ENCODE assay signal across 17 cellular contexts in genomic region chr19:6970478-6970877, GRCh38. TPM values are rescaled to one million over a fixed set of nuclear protein-coding genes. Genes with fewer than 3 reads are reported as not detected.
DNase-seq lines count a peak whose midpoint lies in the region; ATAC-seq, FAIRE-seq and TF ChIP-seq lines count a peak whose summit lies in the region.
"Had no signal": no experiment of that assay in that cellular context is flagged by ENCODE, and none has a peak within 500 bp of the region (broad histone marks: within the 10 kb centered on the region; RNA-seq: fewer than 3 reads in every experiment).

No MANE protein-coding gene starts in this region.

- no peak overlapping the region for H3K27ac ChIP-seq in GM12878 (ENCODE audit: control insufficient read depth, insufficient read depth)
- H3K27ac ChIP-seq: suprapubic skin had no signal

- no TSS peak for BruUV-seq in GM12878 (replicated peaks; lab: Mats Ljungman, UMichigan)

- H3K79me2 ChIP-seq in GM12878 (ENCODE audit: control insufficient read depth, insufficient read depth, low read length) = no peaks in the 10 kb centered on the region

- no peak overlapping the region for H2AFZ ChIP-seq in GM12878 (ENCODE audit: control insufficient read depth, low read depth, low read length)

- no peak overlapping the region for H3K4me3 ChIP-seq in GM12878
- H3K4me3 ChIP-seq: MG63, suprapubic skin had no signal

- RAD21 ChIA-PET in GM12878 (lab: Charles Lee; ENCODE audit: unreplicated experiment) = no interaction called here

- no peak for TF ChIP-seq EP300 in GM12878 (IDR thresholded peaks at IDR 0.05; ENCODE audit: borderline replicate concordance in 1 of 2, control insufficient read depth in 1 of 2, low read depth in 2 of 2, low read length in 2 of 2)

- H4K20me1 ChIP-seq in GM12878 (ENCODE audit: control insufficient read depth, insufficient read depth) = no peaks in the 10 kb centered on the region

- H3K4me1 ChIP-seq in GM12878 (ENCODE audit: control insufficient read depth, insufficient read depth, low read length) = no peaks in the 10 kb centered on the region
- H3K4me1 ChIP-seq: suprapubic skin had no signal

- SMC1A ChIA-PET in GM12878 (lab: Charles Lee; ENCODE audit: uncharacterized antibody, unreplicated experiment) = no interaction called here

- H3K4me2 ChIP-seq in GM12878 (ENCODE audit: control insufficient read depth, insufficient read depth) = no peak overlapping the region

- DNase-seq in CD1c-positive myeloid dendritic cell (ENCODE audit: extremely low spot score) = peak; percentile 69
- DNase-seq in H4 (ENCODE audit: low spot score) = peak; percentile 72
- DNase-seq in NCI-H446 (lab: John Stamatoyannopoulos, UW) = peak; percentile 15 to 33
- no peak for DNase-seq in GM12878 (ENCODE audit: low read depth, low spot score)
- DNase-seq in LoVo (ENCODE audit: low spot score) = no peak
- no peak for DNase-seq in mesenteric fat pad (ENCODE audit: low spot score)
- DNase-seq in endothelial cell (ENCODE audit: low spot score) = no peak
- no peak for DNase-seq in ureter (ENCODE audit: low spot score)
- DNase-seq: activated effector memory CD4-positive, alpha-beta T cell treated with anti-CD3 and anti-CD28 coated beads, Interleukin-2, amount 50 U/mL, for 16 hours; COR-L47; kidney glomerular epithelial cell; MG63; naive thymus-derived CD8-positive, alpha-beta T cell had no signal

- no peaks in the 10 kb centered on the region; the same call in 2 of the 3 replicates for H3K9me3 ChIP-seq in GM12878 (replicated peaks; ENCODE audit: control insufficient read depth, insufficient read depth, low read length)
- H3K9me3 ChIP-seq: suprapubic skin had no signal

- H3K36me3 Mint-ChIP-seq in endothelial cell (ENCODE audit: low read depth, unreplicated experiment) = peaks cover 4% of the 10 kb centered on the region
- H3K36me3 Mint-ChIP-seq: naive thymus-derived CD8-positive, alpha-beta T cell had no signal

- no peaks in the 10 kb centered on the region for H3K27me3 ChIP-seq in GM12878 (replicated peaks in 1 of 2; ENCODE audit: control insufficient read depth in 2 of 2, insufficient read depth in 2 of 2, low read length in 1 of 2)

- no peak overlapping the region for H3K4me3 Mint-ChIP-seq in endothelial cell (ENCODE audit: unreplicated experiment)
- H3K4me3 Mint-ChIP-seq: naive thymus-derived CD8-positive, alpha-beta T cell; T-cell had no signal

- in situ Hi-C loops in GM12878 (cut with MboI) = no loop called here

- peaks cover 3% of the 10 kb centered on the region for H3K27me3 Mint-ChIP-seq in endothelial cell (ENCODE audit: unreplicated experiment)
- H3K27me3 Mint-ChIP-seq: naive thymus-derived CD8-positive, alpha-beta T cell had no signal

- 0 out of 3 replicates have a peak, but pooled peaks have one; percentile 25 for ATAC-seq in GM12878
- ATAC-seq: naive thymus-derived CD8-positive, alpha-beta T cell; sciatic nerve had no signal

- intact Hi-C loops in GM12878 (cut with micrococcal nuclease; ENCODE audit: unreplicated experiment) = no loop called here

- FAIRE-seq in GM12878 (lab: Jason Lieb, UNC) = no peak
- FAIRE-seq: GM19239 had no signal

- no peak overlapping the region for H3K27ac Mint-ChIP-seq in endothelial cell (ENCODE audit: unreplicated experiment)

- H3K9me3 Mint-ChIP-seq in endothelial cell (ENCODE audit: unreplicated experiment) = peaks cover 21% of the 10 kb centered on the region
- H3K9me3 Mint-ChIP-seq: naive thymus-derived CD8-positive, alpha-beta T cell; T-cell had no signal

- no peaks in the 10 kb centered on the region for H3K36me3 ChIP-seq in GM12878 (ENCODE audit: control insufficient read depth in 2 of 2, insufficient read depth in 2 of 2, low read length in 1 of 2)
- H3K36me3 ChIP-seq: MG63, suprapubic skin had no signal

- no peak overlapping the region for H3K9ac ChIP-seq in GM12878 (ENCODE audit: control insufficient read depth, insufficient read depth, low read length)

- TF ChIP-seq RAD21 in GM12878 (IDR thresholded peaks at IDR 0.05; ENCODE audit: insufficient read depth, low read depth, low read length) = no peak

- TF ChIP-seq POLR2A in GM12878 (IDR thresholded peaks at IDR 0.05; ENCODE audit: low read depth, low read length) = no peak

- POLR2A ChIA-PET in GM12878 (lab: Charles Lee) = interaction anchor here (0.8 to 1.7 kb wide), 2 partner anchors 10 kb away, joined by 3 to 5 read pairs; no protein-coding TSS in a partner anchor

- TF ChIP-seq CTCF in GM12878 (IDR thresholded peaks at IDR 0.05 in 2 of 3, conservative IDR thresholded peaks at IDR 0.05 in 1 of 3; ENCODE audit: control insufficient read depth in 2 of 3, extremely low read depth in 1 of 3, insufficient read depth in 1 of 3, low read depth in 3 of 3, low read length in 3 of 3) (no peak), endothelial cell (IDR thresholded peaks at IDR 0.05; ENCODE audit: unreplicated experiment) (no peak)

- H3K4me1 Mint-ChIP-seq in endothelial cell (ENCODE audit: unreplicated experiment) = no peaks in the 10 kb centered on the region

- CTCF ChIA-PET in GM12878 (lab: Yijun Ruan, JAX) = interaction anchor here (1.0 to 1.7 kb wide), 3 partner anchors 9 to 99 kb away, joined by 3 to 5 read pairs (median 4); partner anchors contain the start of gene ZNF557

- WGBS in GM12878 (ENCODE audit: insufficient coverage, insufficient replicate concordance, low lambda C conversion rate, missing lambda C conversion rate) = 47% methylated on average over 5 of the region's 5 CpGs

TF ChIP-seq in GM12878, 131 proteins besides CTCF, POLR2A, EP300 and RAD21 (continues in another document):
- TF ChIP-seq E2F4 (IDR thresholded peaks at IDR 0.05; ENCODE audit: low read depth, low read length) = no peak

RNA-seq across cellular contexts. Expression of gene MBD3L2B, which starts 50.8 kb away (rescaled TPM):
- total RNA-seq in H4 (2014; rRNA removed; shearing (Covaris generic)) = not detected in 2 replicates
- total RNA-seq in GM12878 (2013; cell fraction: nucleolus; rRNA removed) = not detected in 2 replicates
- not detected in 2 replicates for total RNA-seq in GM12878 (2014; rRNA removed)
- total RNA-seq in GM12878 (2014; rRNA removed; fragmentation: Illumina TruSeq; extraction: Trizol) = not detected in 2 replicates
- not detected in 2 replicates for total RNA-seq in GM12878 (2021)
- polyA plus RNA-seq in GM12878 (2011; ENCODE audit: low read depth) = not detected
- 0.10 TPM in 1 of 2 replicates, not detected in the other for polyA plus RNA-seq in GM12878 (2011; rRNA removed)
- polyA plus RNA-seq in GM12878 (2011; cell fraction: cytosol; rRNA removed) = not detected in 2 replicates
- 0.16 TPM in 1 of 2 replicates, not detected in the other for polyA plus RNA-seq in GM12878 (2011; cell fraction: nucleus; rRNA removed)
- not detected in 2 replicates for polyA plus RNA-seq in GM12878 (2012)
- polyA plus RNA-seq in GM12878 (2014; fragmentation: Illumina TruSeq; extraction: Trizol) = not detected in 2 replicates
- not detected for polyA plus RNA-seq in GM12878 (2014; fragmentation: Nextera tagmentation; extraction: Ambion mirVana)
- not detected in 2 replicates for polyA plus RNA-seq in GM12878 (2014; rRNA removed)
- polyA plus RNA-seq in GM12878 (2016; fragmentation: Nextera tagmentation; extraction: Ambion mirVana) = not detected
- not detected in 2 replicates for polyA minus RNA-seq in GM12878 (2011; rRNA and poly(A)+ RNA removed)
- not detected in 2 replicates for polyA minus RNA-seq in GM12878 (2011; cell fraction: cytosol; rRNA and poly(A)+ RNA removed)
- not detected in 2 replicates for polyA minus RNA-seq in GM12878 (2011; cell fraction: nucleus; rRNA and poly(A)+ RNA removed)
- total RNA-seq in mesenteric fat pad = not detected
- total RNA-seq in endothelial cell (ENCODE audit: unreplicated experiment) = not detected
- not detected for total RNA-seq in ureter
- total RNA-seq: naive thymus-derived CD8-positive, alpha-beta T cell; sciatic nerve; suprapubic skin; T-cell had no signal
- polyA plus RNA-seq: naive thymus-derived CD8-positive, alpha-beta T cell had no signal

RNA-seq across cellular contexts. Expression of gene MBD3L5, which starts 59.9 kb away (rescaled TPM):
- total RNA-seq in H4 (2014; rRNA removed; shearing (Covaris generic)) = not detected in 2 replicates
- total RNA-seq in GM12878 (2013; cell fraction: nucleolus; rRNA removed) = not detected in 2 replicates
- total RNA-seq in GM12878 (2014; rRNA removed) (not detected in 2 replicates), GM12878 (2014; rRNA removed; fragmentation: Illumina TruSeq; extraction: Trizol) (not detected in 2 replicates), GM12878 (2021) (not detected in 2 replicates), mesenteric fat pad (not detected), endothelial cell (ENCODE audit: unreplicated experiment) (not detected), ureter (not detected)
- polyA plus RNA-seq in GM12878 (2011; ENCODE audit: low read depth) = not detected
- polyA plus RNA-seq in GM12878 (2011; rRNA removed) (not detected in 2 replicates), GM12878 (2014; fragmentation: Illumina TruSeq; extraction: Trizol) (not detected in 2 replicates), GM12878 (2014; fragmentation: Nextera tagmentation; extraction: Ambion mirVana) (not detected), GM12878 (2014; rRNA removed) (not detected in 2 replicates), GM12878 (2016; fragmentation: Nextera tagmentation; extraction: Ambion mirVana) (not detected)
- not detected in 2 replicates for polyA plus RNA-seq in GM12878 (2011; cell fraction: cytosol; rRNA removed)
- not detected in 2 replicates for polyA plus RNA-seq in GM12878 (2011; cell fraction: nucleus; rRNA removed)
- not detected in 2 replicates for polyA plus RNA-seq in GM12878 (2012)
- polyA minus RNA-seq in GM12878 (2011; rRNA and poly(A)+ RNA removed) = not detected in 2 replicates
- polyA minus RNA-seq in GM12878 (2011; cell fraction: cytosol; rRNA and poly(A)+ RNA removed) = not detected in 2 replicates
- polyA minus RNA-seq in GM12878 (2011; cell fraction: nucleus; rRNA and poly(A)+ RNA removed) = not detected in 2 replicates
- total RNA-seq: naive thymus-derived CD8-positive, alpha-beta T cell; sciatic nerve; suprapubic skin; T-cell had no signal
- polyA plus RNA-seq: naive thymus-derived CD8-positive, alpha-beta T cell had no signal

Comparison
In these comparisons a context has a peak if more than half of its experiments do, and no peak if none do; other contexts are left out.
1. DNase-seq: peak in CD1c-positive myeloid dendritic cell (single experiment), H4 (single experiment) and NCI-H446 (2 of 2); none in GM12878 (single experiment), LoVo (single experiment), mesenteric fat pad (single experiment), endothelial cell (single experiment) and ureter (single experiment).